8 cellular contexts compared by ENCODE assay signal in the genomic region with DNA sequence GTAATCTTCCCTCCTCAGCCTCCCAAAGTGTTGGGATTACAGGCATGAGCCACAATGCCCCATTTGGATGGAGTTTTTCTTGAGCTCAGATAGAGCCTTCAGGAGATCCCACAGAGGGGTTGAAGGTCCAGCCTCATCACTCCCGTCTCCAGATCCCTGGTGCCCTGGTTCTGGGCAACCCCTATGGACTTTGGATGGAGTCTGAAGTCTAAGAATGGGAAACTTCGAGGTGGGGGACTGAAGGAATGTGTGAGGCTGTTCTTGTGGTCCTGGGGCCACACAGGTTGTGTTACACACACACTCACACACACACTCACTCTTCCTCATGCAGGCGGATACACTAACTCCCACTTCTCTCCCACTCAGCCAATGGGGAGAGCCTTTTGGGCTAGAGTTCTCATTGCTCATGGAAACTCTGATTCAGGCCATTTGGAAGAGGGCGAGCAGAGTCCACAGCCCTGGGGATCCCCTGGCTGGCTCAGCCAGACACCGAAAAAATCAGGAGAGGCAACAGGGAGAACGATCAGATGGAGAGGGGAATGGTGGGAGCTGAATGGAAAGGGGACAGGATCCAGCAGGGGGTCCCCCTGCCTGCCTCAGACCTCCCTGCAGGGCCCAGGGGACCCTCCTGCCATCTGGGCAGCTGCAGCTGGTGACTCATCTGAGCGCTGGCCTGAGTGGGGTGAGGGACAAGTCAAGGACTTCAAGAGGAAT. TPM values are rescaled to one million over a fixed set of nuclear protein-coding genes. Genes with fewer than 3 reads are reported as not detected.
DNase-seq lines count a peak whose midpoint lies in the region; ATAC-seq lines count a peak whose summit lies in the region.

No MANE protein-coding gene starts in this region.

- peak overlapping the region; percentile 56 for H3K4me3 Mint-ChIP-seq in activated T-helper 1 cell treated with anti-CD3 and anti-CD28 coated beads, Interleukin-12 subunit alpha, Interleukin-12 subunit beta, Interleukin-2, Interleukin-4 antibody, amounts not matched to agents 30 ng/mL and 10 ng/mL and 1 ng/mL, durations not matched to agents 14 hours and 24 hours and 36 hours

- H3K9me3 Mint-ChIP-seq in activated T-helper 1 cell treated with anti-CD3 and anti-CD28 coated beads, Interleukin-12 subunit alpha, Interleukin-12 subunit beta, Interleukin-2, Interleukin-4 antibody, amounts not matched to agents 30 ng/mL and 10 ng/mL and 1 ng/mL, durations not matched to agents 14 hours and 24 hours and 36 hours, result no peaks in the 10 kb centered on the region

- H3K36me3 Mint-ChIP-seq in activated T-helper 1 cell treated with anti-CD3 and anti-CD28 coated beads, Interleukin-12 subunit alpha, Interleukin-12 subunit beta, Interleukin-2, Interleukin-4 antibody, amounts not matched to agents 30 ng/mL and 10 ng/mL and 1 ng/mL, durations not matched to agents 14 hours and 24 hours and 36 hours (ENCODE audit: low read depth), result peaks cover 40% of the 10 kb centered on the region

- peak overlapping the region; percentile 91 for H3K27ac Mint-ChIP-seq in activated T-helper 1 cell treated with anti-CD3 and anti-CD28 coated beads, Interleukin-12 subunit alpha, Interleukin-12 subunit beta, Interleukin-2, Interleukin-4 antibody, amounts not matched to agents 30 ng/mL and 10 ng/mL and 1 ng/mL, durations not matched to agents 14 hours and 24 hours and 36 hours

- H3K27ac ChIP-seq in skin epidermis, result peak overlapping the region in 12 of 21 experiments; percentile 1 to 67 (median 49)

- no peak overlapping the region for H3K4me3 ChIP-seq in skin epidermis

- peaks cover 37% of the 10 kb centered on the region for H3K4me1 Mint-ChIP-seq in activated T-helper 1 cell treated with anti-CD3 and anti-CD28 coated beads, Interleukin-12 subunit alpha, Interleukin-12 subunit beta, Interleukin-2, Interleukin-4 antibody, amounts not matched to agents 30 ng/mL and 10 ng/mL and 1 ng/mL, durations not matched to agents 14 hours and 24 hours and 36 hours (ENCODE audit: low read depth)

- peak; percentile 84 for DNase-seq in HCEC 1CT
- no peak for DNase-seq in activated T-helper 1 cell treated with anti-CD3 and anti-CD28 coated beads, Interleukin-12 subunit alpha, Interleukin-12 subunit beta, Interleukin-2, Interleukin-4 antibody, amounts not matched to agents 30 ng/mL and 10 ng/mL and 1 ng/mL, durations not matched to agents 14 hours and 24 hours and 36 hours (ENCODE audit: low spot score)
- DNase-seq in left cardiac atrium, result no peak
- no peak for DNase-seq in NCI-H1048 (lab: John Stamatoyannopoulos, UW)
- DNase-seq in posterior cingulate gyrus, result no peak

- ATAC-seq in left cardiac atrium, result peak; percentile 36 to 59
- ATAC-seq in HG02588 (IDR thresholded peaks at IDR 0.05; ENCODE audit: unreplicated experiment), result no peak
- ATAC-seq in HG02970 (IDR thresholded peaks at IDR 0.05; ENCODE audit: low FRiP score, unreplicated experiment), result no peak

- intact Hi-C loops in activated T-helper 1 cell treated with anti-CD3 and anti-CD28 coated beads, Interleukin-12 subunit alpha, Interleukin-12 subunit beta, Interleukin-2, Interleukin-4 antibody, amounts not matched to agents 30 ng/mL and 10 ng/mL and 1 ng/mL, durations not matched to agents 14 hours and 24 hours and 36 hours (cut with micrococcal nuclease), result no loop called here
- intact Hi-C loops in left cardiac atrium (cut with DNase I) (no loop called here), posterior cingulate gyrus (cut with DNase I) (no loop called here)

- H3K27me3 Mint-ChIP-seq in activated T-helper 1 cell treated with anti-CD3 and anti-CD28 coated beads, Interleukin-12 subunit alpha, Interleukin-12 subunit beta, Interleukin-2, Interleukin-4 antibody, amounts not matched to agents 30 ng/mL and 10 ng/mL and 1 ng/mL, durations not matched to agents 14 hours and 24 hours and 36 hours (ENCODE audit: insufficient read depth), result no peaks in the 10 kb centered on the region

RNA-seq across cellular contexts. Expression of a gene that starts 9.0 kb away (rescaled TPM):
- 83.9 and 84.3 TPM in 2 replicates for total RNA-seq in activated T-helper 1 cell treated with anti-CD3 and anti-CD28 coated beads, Interleukin-12 subunit alpha, Interleukin-12 subunit beta, Interleukin-2, Interleukin-4 antibody, amounts not matched to agents 30 ng/mL and 10 ng/mL and 1 ng/mL, durations not matched to agents 14 hours and 24 hours and 36 hours
- total RNA-seq in left cardiac atrium, result 100 to 1,000 TPM; 443 to 470 TPM

RNA-seq across cellular contexts. Expression of a gene that starts 34.5 kb away (rescaled TPM):
- 161 and 174 TPM in 2 replicates for total RNA-seq in activated T-helper 1 cell treated with anti-CD3 and anti-CD28 coated beads, Interleukin-12 subunit alpha, Interleukin-12 subunit beta, Interleukin-2, Interleukin-4 antibody, amounts not matched to agents 30 ng/mL and 10 ng/mL and 1 ng/mL, durations not matched to agents 14 hours and 24 hours and 36 hours
- total RNA-seq in left cardiac atrium, result 1 to 10 TPM in 1 of 2 donors, under 1 TPM in 1; 0.47 to 4.2 TPM

RNA-seq across cellular contexts. Expression of a gene that starts 49.2 kb away (rescaled TPM):
- 14.5 and 15.5 TPM in 2 replicates for total RNA-seq in activated T-helper 1 cell treated with anti-CD3 and anti-CD28 coated beads, Interleukin-12 subunit alpha, Interleukin-12 subunit beta, Interleukin-2, Interleukin-4 antibody, amounts not matched to agents 30 ng/mL and 10 ng/mL and 1 ng/mL, durations not matched to agents 14 hours and 24 hours and 36 hours
- not detected for total RNA-seq in left cardiac atrium

Comparison
In these comparisons a context has a peak if more than half of its experiments do, and no peak if none do; other contexts are left out.
1. ATAC-seq: peak in left cardiac atrium (2 of 2); none in HG02588 (single experiment) and HG02970 (single experiment).
2. RNA of a gene that starts 34.5 kb away (total RNA-seq): 161 to 174 TPM in activated T-helper 1 cell treated with anti-CD3 and anti-CD28 coated beads, Interleukin-12 subunit alpha, Interleukin-12 subunit beta, Interleukin-2, Interleukin-4 antibody, amounts not matched to agents 30 ng/mL and 10 ng/mL and 1 ng/mL, durations not matched to agents 14 hours and 24 hours and 36 hours; 0.47 to 4.2 TPM in left cardiac atrium; every median in the first group is over 10 times any median in the second.
3. RNA of a gene that starts 49.2 kb away (total RNA-seq): 14.5 to 15.5 TPM in activated T-helper 1 cell treated with anti-CD3 and anti-CD28 coated beads, Interleukin-12 subunit alpha, Interleukin-12 subunit beta, Interleukin-2, Interleukin-4 antibody, amounts not matched to agents 30 ng/mL and 10 ng/mL and 1 ng/mL, durations not matched to agents 14 hours and 24 hours and 36 hours; not detected in left cardiac atrium; every median in the first group is over 10 times any median in the second.